Comparison of ENCODE assay signal across 30 cellular contexts in genomic region chr6:41379314-41379713, GRCh38. TPM values are rescaled to one million over a fixed set of nuclear protein-coding genes. Genes with fewer than 3 reads are reported as not detected.
DNase-seq lines count a peak whose midpoint lies in the region; ATAC-seq, FAIRE-seq and TF ChIP-seq lines count a peak whose summit lies in the region.
"Had no signal": no experiment of that assay in that cellular context is flagged by ENCODE, and none has a peak within 500 bp of the region (broad histone marks: within the 10 kb centered on the region; RNA-seq: fewer than 3 reads in every experiment).

No MANE protein-coding gene starts in this region.

- intact Hi-C loops in K562 (cut with micrococcal nuclease), result no loop called here

- no TSS peak for BruUV-seq in K562 (replicated peaks; lab: Mats Ljungman, UMichigan)

- peaks cover 71% of the 10 kb centered on the region for H3K27me3 Mint-ChIP-seq in activated T-cell treated with anti-CD3 and anti-CD28 coated beads, Interleukin-2, amount 50 U/mL, for 72 hours (ENCODE audit: low read depth)

- H3K9me3 ChIP-seq in K562 (replicated peaks; ENCODE audit: control insufficient read depth, insufficient read depth, low read depth, low read length), result no peaks in the 10 kb centered on the region
- H3K9me3 ChIP-seq: A549, HAP-1, SJSA1 had no signal

- H3K4me1 Mint-ChIP-seq in activated T-cell treated with anti-CD3 and anti-CD28 coated beads, Interleukin-2, amount 50 U/mL, for 72 hours (ENCODE audit: low read depth), result peaks cover 15% of the 10 kb centered on the region

- in situ Hi-C loops in K562 (cut with MboI), result no loop called here

- H3K4me2 ChIP-seq in K562 (ENCODE audit: insufficient read depth, low read length), result no peak overlapping the region
- H3K4me2 ChIP-seq: A549 had no signal

- no peak for TF ChIP-seq RAD21 in K562 (CRISPR knock-in tag; conservative IDR thresholded peaks at IDR 0.05 in 1 of 2, IDR thresholded peaks at IDR 0.05 in 1 of 2)

- H3K9ac ChIP-seq in K562 (ENCODE audit: insufficient read depth in 1 of 2, low read depth in 2 of 2, low read length in 2 of 2), result no peak overlapping the region
- H3K9ac ChIP-seq: GM23248 had no signal

- no peaks in the 10 kb centered on the region for H3K36me3 ChIP-seq in K562 (ENCODE audit: control insufficient read depth, insufficient read depth, low read length)
- H3K36me3 ChIP-seq: HAP-1, SJSA1 had no signal

- peaks cover 24 to 39% of the 10 kb centered on the region in 2 experiments; a peak in 4 of 5 replicates for H3K27me3 ChIP-seq in K562 (ENCODE audit: control insufficient read depth in 2 of 2, insufficient read depth in 2 of 2, low read length in 2 of 2)

- no peak for FAIRE-seq in K562 (lab: Jason Lieb, UNC)
- FAIRE-seq: A549, GM12878, HTR-8/SVneo had no signal

- no peak overlapping the region for H2AFZ ChIP-seq in K562 (ENCODE audit: low read depth, low read length)
- H2AFZ ChIP-seq: GM23248 had no signal

- TF ChIP-seq CTCF in K562 (IDR thresholded peaks at IDR 0.05 in 2 of 3, conservative IDR thresholded peaks at IDR 0.05 in 1 of 3; ENCODE audit: insufficient read depth in 2 of 3, low read depth in 1 of 3, low read length in 3 of 3), result no peak

- H3K27ac ChIP-seq in K562 (ENCODE audit: extremely low read depth, low read depth, low read length), result no peak overlapping the region
- H3K27ac ChIP-seq: A549, GM23248, SJSA1 had no signal

- H3K4me3 Mint-ChIP-seq in activated T-cell treated with anti-CD3 and anti-CD28 coated beads, Interleukin-2, amount 50 U/mL, for 72 hours, result no peak overlapping the region
- H3K4me3 Mint-ChIP-seq: CD4-positive, alpha-beta T cell; T-helper 17 cell had no signal

- no peaks in the 10 kb centered on the region for H3K79me2 ChIP-seq in K562 (ENCODE audit: control insufficient read depth, insufficient read depth, low read length)

- no peaks in the 10 kb centered on the region for H3K36me3 Mint-ChIP-seq in activated T-cell treated with anti-CD3 and anti-CD28 coated beads, Interleukin-2, amount 50 U/mL, for 72 hours (ENCODE audit: insufficient read depth in 2 of 2)

- POLR2A ChIA-PET in K562 (lab: Yijun Ruan, JAX), result no interaction called here

- no peaks in the 10 kb centered on the region for H3K9me1 ChIP-seq in K562 (ENCODE audit: control insufficient read depth, insufficient read depth, low read length)

- H4K20me1 ChIP-seq in K562 (replicated peaks; ENCODE audit: control insufficient read depth, insufficient read depth, low read length), result peaks cover 3% of the 10 kb centered on the region; the same call in 1 of the 2 replicates

- H3K4me3 ChIP-seq in K562, result no peak overlapping the region
- H3K4me3 ChIP-seq: A549, GM12878, GM23248, HAP-1, SJSA1 had no signal

- 0% methylated on average over 1 of the region's 1 CpG for WGBS in K562 (ENCODE audit: insufficient coverage, low coverage, missing lambda C conversion rate)

- ATAC-seq in K562, result no peak
- ATAC-seq in GM19467 (IDR thresholded peaks at IDR 0.05; ENCODE audit: unreplicated experiment), result no peak
- no peak for ATAC-seq in activated T-cell treated with anti-CD3 and anti-CD28 coated beads, Interleukin-2, amount 50 U/mL, for 72 hours (replicated peaks in 1 of 2)
- ATAC-seq: A549, GM12878, Panc1, T-helper 17 cell had no signal

- DNase-seq in Kasumi-1 (lab: John Stamatoyannopoulos, UW), result peak; percentile 64 to 68
- peak; percentile 28 to 95 for DNase-seq in NOMO-1 (lab: John Stamatoyannopoulos, UW; ENCODE audit: unreplicated experiment in 2 of 2)
- DNase-seq in SKM-1 (lab: John Stamatoyannopoulos, UW; ENCODE audit: unreplicated experiment), result peak; percentile 85
- DNase-seq in K562 (ENCODE audit: extremely low read depth in 1 of 4, low spot score in 3 of 4), result no peak
- no peak for DNase-seq in activated T-cell treated with anti-CD3 and anti-CD28 coated beads, Interleukin-2, amount 50 U/mL, for 72 hours
- no peak for DNase-seq in stimulated activated CD4-positive, alpha-beta T cell treated with anti-CD3 and anti-CD28 coated beads, Interleukin-4, amount 100 ng/mL, for 24 hours
- no peak for DNase-seq in NCI-H2081 (lab: John Stamatoyannopoulos, UW)
- DNase-seq: CD4-positive, alpha-beta T cell; COR-L47; DMS79 treated with DMSO at 0.1 percent for 48 hours; GM23248; IMR-90; Karpas-422; NCI-H1105; NCI-H1694; NCI-H2081 treated with DMSO at 0.1 percent for 48 hours; NCI-H2171 treated with DMSO at 0.1 percent for 48 hours; NCI-H446 treated with DMSO at 0.1 percent for 48 hours; NCI-H526 treated with DMSO at 0.1 percent for 48 hours; SW 1271; T-helper 17 cell had no signal

- H3K4me1 ChIP-seq in K562 (replicated peaks in 1 of 2; ENCODE audit: control insufficient read depth in 2 of 2, insufficient read depth in 2 of 2, low read length in 2 of 2), result peaks cover 0 to 2% of the 10 kb centered on the region in 2 experiments; a peak in 2 of 5 replicates
- H3K4me1 ChIP-seq: A549, HAP-1, SJSA1 had no signal

- H3K9me3 Mint-ChIP-seq in activated T-cell treated with anti-CD3 and anti-CD28 coated beads, Interleukin-2, amount 50 U/mL, for 72 hours, result no peaks in the 10 kb centered on the region
- H3K9me3 Mint-ChIP-seq: CD4-positive, alpha-beta T cell had no signal

- no peak overlapping the region for H3K27ac Mint-ChIP-seq in activated T-cell treated with anti-CD3 and anti-CD28 coated beads, Interleukin-2, amount 50 U/mL, for 72 hours
- H3K27ac Mint-ChIP-seq: CD4-positive, alpha-beta T cell; T-helper 17 cell had no signal

- CTCF ChIA-PET in K562 (lab: Yijun Ruan, JAX; ENCODE audit: low intra/inter-chr PET ratio), result interaction anchor here (0.6 kb wide), 1 partner anchor 303 kb away, joined by 4 read pairs; no protein-coding TSS in a partner anchor

- no peak for TF ChIP-seq POLR2A in K562 (conservative IDR thresholded peaks at IDR 0.05)

- TF ChIP-seq EP300 in K562 (IDR thresholded peaks at IDR 0.05; ENCODE audit: low read length), result no peak

TF ChIP-seq in K562, 482 proteins besides CTCF, POLR2A, EP300 and RAD21:
- TF ChIP-seq RBM25 (IDR thresholded peaks at IDR 0.05; ENCODE audit: low read depth, low read length, severe bottlenecking), result peak; percentile 15
- TF ChIP-seq SFPQ (IDR thresholded peaks at IDR 0.05; ENCODE audit: low read depth, low read length), result no peak
- 0 out of 2 replicates have a peak, but pooled peaks have one; percentile 24 for TF ChIP-seq FOSL1 (tag; conservative IDR thresholded peaks at IDR 0.05)
- no peak for TF ChIP-seq ZNF766 (CRISPR knock-in tag; conservative IDR thresholded peaks at IDR 0.05)
- 0 out of 2 replicates have a peak, but pooled peaks have one; percentile 9 for TF ChIP-seq ATF3 (IDR thresholded peaks at IDR 0.05)
- TF ChIP-seq ATF3 (CRISPR knock-in tag; conservative IDR thresholded peaks at IDR 0.05), result no peak
- no peak for TF ChIP-seq CEBPG (CRISPR knock-in tag; IDR thresholded peaks at IDR 0.05)
- TF ChIP-seq CEBPG (tag; conservative IDR thresholded peaks at IDR 0.05 in 1 of 2, IDR thresholded peaks at IDR 0.05 in 1 of 2), result 0 out of 4 replicates have a peak, but pooled peaks have one; percentile 26 to 40
- TF ChIP-seq NCOA2 (IDR thresholded peaks at IDR 0.05; ENCODE audit: partially characterized antibody in 2 of 2), result no peak
TF ChIP-seq in K562: peak in this region for 4.

RNA-seq across cellular contexts. Expression of gene NCR2, which starts 43.9 kb away (rescaled TPM):
- total RNA-seq in K562 (2011; cell fraction: chromatin; rRNA removed; ENCODE audit: low replicate concordance), result not detected in 2 replicates
- total RNA-seq in K562 (2011; cell fraction: nucleolus; rRNA removed), result not detected in 2 replicates
- not detected in 2 replicates for total RNA-seq in K562 (2011; cell fraction: nucleoplasm; rRNA removed)
- total RNA-seq in K562 (2014; rRNA removed), result not detected in 2 replicates
- total RNA-seq in K562 (2014; rRNA removed; fragmentation: Illumina TruSeq; extraction: Trizol), result not detected in 2 replicates
- not detected in 2 replicates for total RNA-seq in K562 (2015; rRNA removed; fragmentation: Illumina TruSeq; extraction: Trizol)
- total RNA-seq in K562 (2021), result not detected in 2 replicates
- not detected in 2 replicates for polyA plus RNA-seq in K562 (2011; rRNA removed)
- not detected in 2 replicates for polyA plus RNA-seq in K562 (2011; cell fraction: cytosol; rRNA removed)
- polyA plus RNA-seq in K562 (2011; cell fraction: nucleus; rRNA removed), result not detected in 2 replicates
- not detected in 2 replicates for polyA plus RNA-seq in K562 (2012)
- not detected in 2 replicates for polyA plus RNA-seq in K562 (2014; fragmentation: Illumina TruSeq; extraction: Trizol)
- not detected for polyA plus RNA-seq in K562 (2014; fragmentation: Nextera tagmentation; extraction: Ambion mirVana)
- not detected in 2 replicates for polyA plus RNA-seq in K562 (2014; rRNA removed)
- polyA minus RNA-seq in K562 (2011; rRNA and poly(A)+ RNA removed), result not detected in 2 replicates
- polyA minus RNA-seq in K562 (2011; cell fraction: cytosol; rRNA and poly(A)+ RNA removed), result not detected in 2 replicates
- not detected in 2 replicates for polyA minus RNA-seq in K562 (2011; cell fraction: nucleus; rRNA and poly(A)+ RNA removed)
- total RNA-seq in activated T-cell treated with anti-CD3 and anti-CD28 coated beads, Interleukin-2, amount 50 U/mL, for 72 hours, result not detected
- total RNA-seq: CD4-positive, alpha-beta T cell; GM12878; GM23248; IMR-90; MCF 10A; SJSA1; T-helper 17 cell had no signal
- polyA plus RNA-seq: A549, BJ, GM23248, IMR-90 had no signal

Comparison
In these comparisons a context has a peak if more than half of its experiments do, and no peak if none do; other contexts are left out.
1. DNase-seq: peak in Kasumi-1 (2 of 2), NOMO-1 (2 of 2) and SKM-1 (single experiment); none in K562 (0 of 4), activated T-cell treated with anti-CD3 and anti-CD28 coated beads, Interleukin-2, amount 50 U/mL, for 72 hours (0 of 2), stimulated activated CD4-positive, alpha-beta T cell treated with anti-CD3 and anti-CD28 coated beads, Interleukin-4, amount 100 ng/mL, for 24 hours (single experiment) and NCI-H2081 (0 of 2).